Comparison of ENCODE assay signal across 2 cellular contexts in genomic region chr6:24334285-24334684, GRCh38.
TF ChIP-seq lines count a peak whose summit lies in the region.

No MANE protein-coding gene starts in this region.

TF ChIP-seq in HepG2, 621 proteins besides CTCF, POLR2A, EP300 and RAD21:
- peak; percentile 65 for TF ChIP-seq ZBTB40 (IDR thresholded peaks at IDR 0.05)
- TF ChIP-seq ZBTB40 (CRISPR knock-in tag; IDR thresholded peaks at IDR 0.05): peak; percentile 91; the same call in 1 of the 2 replicates
- no peak for TF ChIP-seq RXRB (CRISPR knock-in tag; IDR thresholded peaks at IDR 0.05; ENCODE audit: borderline replicate concordance)

TF ChIP-seq in GM12878, 131 proteins besides CTCF, POLR2A, EP300 and RAD21:
- TF ChIP-seq ELK1 (IDR thresholded peaks at IDR 0.05; ENCODE audit: low read depth, low read length) (no peak), ZBTB40 (IDR thresholded peaks at IDR 0.05; ENCODE audit: borderline replicate concordance) (peak; percentile 24; the same call in 1 of the 2 replicates)
